27 cellular contexts compared by ENCODE assay signal in the genomic region with DNA sequence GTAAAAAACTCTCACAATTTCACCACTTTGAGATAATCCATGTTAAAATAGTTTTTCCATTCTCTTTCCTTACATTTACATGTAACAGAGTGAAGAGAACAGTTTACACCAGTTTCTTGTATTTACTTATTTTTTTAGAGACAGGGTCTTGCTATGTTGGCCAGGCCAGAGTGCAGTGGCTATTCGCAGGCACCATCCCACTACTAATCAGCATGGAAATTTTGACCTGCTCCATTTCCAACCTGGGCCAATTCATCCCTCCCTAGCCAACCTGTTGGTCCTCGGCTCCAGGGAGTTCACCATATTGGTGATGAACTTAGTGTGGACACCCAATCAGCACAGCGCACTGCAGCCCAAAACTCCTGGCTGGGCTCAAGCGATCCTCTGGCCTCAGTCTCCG.
"Had no signal": no experiment of that assay in that cellular context is flagged by ENCODE, and none has a peak within 500 bp of the region (broad histone marks: within the 10 kb centered on the region; RNA-seq: fewer than 3 reads in every experiment).

No MANE protein-coding gene starts in this region.

- H3K4me1 Mint-ChIP-seq: activated T-helper 17 cell treated with anti-CD3 and anti-CD28 coated beads, Interleukin-2, amount 50 U/mL, for 72 hours had no signal

- H3K27me3 Mint-ChIP-seq: activated CD4-positive, alpha-beta memory T cell treated with anti-CD3 and anti-CD28 coated beads for 36 hours; activated T-cell treated with anti-CD3 and anti-CD28 coated beads, Interleukin-2, amount 50 U/mL, for 24 hours; activated T-helper 17 cell treated with anti-CD3 and anti-CD28 coated beads, Interleukin-2, amount 50 U/mL, for 72 hours; T-cell had no signal

- H3K36me3 Mint-ChIP-seq: activated CD4-positive, alpha-beta memory T cell treated with anti-CD3 and anti-CD28 coated beads for 36 hours; T-cell had no signal

- H3K9me3 ChIP-seq: left lung, ovary, prostate gland, uterus had no signal

- H3K36me3 ChIP-seq: breast epithelium, heart right ventricle, left lung, ovary, prostate gland, tibial nerve, uterus had no signal

- H3K4me2 ChIP-seq: smooth muscle cell had no signal

- H3K9me3 Mint-ChIP-seq: activated CD4-positive, alpha-beta memory T cell treated with anti-CD3 and anti-CD28 coated beads for 36 hours; activated CD4-positive, alpha-beta T cell treated with anti-CD3 and anti-CD28 coated beads, Interleukin-2, amount 10 ng/mL, durations not matched to agents 24 days and 14 days; activated T-cell treated with anti-CD3 and anti-CD28 coated beads, Interleukin-2, amount 50 U/mL, for 24 hours; activated T-helper 17 cell treated with anti-CD3 and anti-CD28 coated beads, Interleukin-2, amount 50 U/mL, for 72 hours; T-cell had no signal

- H3K4me3 ChIP-seq: breast epithelium, heart right ventricle, left lung, ovary, prostate gland, smooth muscle cell, tibial nerve, uterus had no signal

- H3K27me3 ChIP-seq: breast epithelium, foreskin keratinocyte, heart right ventricle, left lung, ovary, tibial nerve, uterus had no signal

- ATAC-seq: activated CD4-positive, CD25-positive, alpha-beta regulatory T cell treated with anti-CD3 and anti-CD28 coated beads, Interleukin-2, amount 50 U/mL, for 24 hours; activated T-helper 17 cell treated with anti-CD3 and anti-CD28 coated beads, Interleukin-2, amount 50 U/mL, for 72 hours; esophagus mucosa; foreskin keratinocyte; heart right ventricle; T-cell had no signal

- H3K4me3 Mint-ChIP-seq: activated CD4-positive, alpha-beta memory T cell treated with anti-CD3 and anti-CD28 coated beads for 36 hours; activated CD4-positive, alpha-beta T cell treated with anti-CD3 and anti-CD28 coated beads, Interleukin-2, amount 10 ng/mL, durations not matched to agents 24 days and 14 days; activated T-cell treated with anti-CD3 and anti-CD28 coated beads, Interleukin-2, amount 50 U/mL, for 24 hours; activated T-helper 17 cell treated with anti-CD3 and anti-CD28 coated beads, Interleukin-2, amount 50 U/mL, for 72 hours; endodermal cell; nephron; T-cell had no signal

- DNase-seq: activated CD4-positive, alpha-beta memory T cell treated with anti-CD3 and anti-CD28 coated beads for 36 hours; activated CD4-positive, alpha-beta T cell treated with anti-CD3 and anti-CD28 coated beads, Interleukin-2, amount 10 ng/mL, durations not matched to agents 24 days and 14 days; activated CD8-positive, alpha-beta memory T cell treated with anti-CD3 and anti-CD28 coated beads, Interleukin-2, amount 50 U/mL, for 4 hours; activated gamma-delta T cell treated with Interleukin-2 at 50 U/mL for 16 hours; activated naive CD4-positive, alpha-beta T cell treated with anti-CD3 and anti-CD28 coated beads, Interleukin-2, amount 50 U/mL, for 16 hours; activated T-cell treated with anti-CD3 and anti-CD28 coated beads, Interleukin-2, amount 50 U/mL, for 24 hours; central memory CD4-positive, alpha-beta T cell; heart right ventricle; kidney glomerular epithelial cell; left lung; ovary; retina; stimulated activated CD4-positive, alpha-beta T cell treated with anti-CD3 and anti-CD28 coated beads, Interleukin-15, amount 100 ng/mL, for 24 hours; stimulated activated CD4-positive, alpha-beta T cell treated with anti-CD3 and anti-CD28 coated beads, Interleukin-2, amount 100 ng/mL, for 24 hours; stimulated activated naive CD4-positive, alpha-beta T cell; T-cell; uterus had no signal

- H3K27ac Mint-ChIP-seq: activated CD4-positive, alpha-beta memory T cell treated with anti-CD3 and anti-CD28 coated beads for 36 hours; activated CD4-positive, alpha-beta T cell treated with anti-CD3 and anti-CD28 coated beads, Interleukin-2, amount 10 ng/mL, durations not matched to agents 24 days and 14 days; activated T-cell treated with anti-CD3 and anti-CD28 coated beads, Interleukin-2, amount 50 U/mL, for 24 hours; activated T-helper 17 cell treated with anti-CD3 and anti-CD28 coated beads, Interleukin-2, amount 50 U/mL, for 72 hours; endodermal cell; nephron; T-cell had no signal

- H3K27ac ChIP-seq: foreskin keratinocyte, ovary had no signal

- H3K4me1 ChIP-seq: breast epithelium, prostate gland had no signal
